In genomic region chr20:45218636-45219035, GRCh38 we compare ENCODE assay signal across 36 cellular contexts. TPM values are rescaled to one million over a fixed set of nuclear protein-coding genes. Genes with fewer than 3 reads are reported as not detected.
"Had no signal": no experiment of that assay in that cellular context is flagged by ENCODE, and none has a peak within 500 bp of the region (broad histone marks: within the 10 kb centered on the region; RNA-seq: fewer than 3 reads in every experiment).

No MANE protein-coding gene starts in this region.

- H3K27ac Mint-ChIP-seq: naive thymus-derived CD4-positive, alpha-beta T cell; natural killer cell; nephron; neural progenitor cell; progenitor cell of endocrine pancreas; stimulated activated naive B cell treated with anti-CD40 and anti-IgM and Interleukin-4, amounts not matched to agents 10 μg/mL and 1 μg/mL and 100 μg/mL, for 72 hours; stimulated activated naive CD8-positive, alpha-beta T cell treated with anti-CD3 and anti-CD28 coated beads, Interleukin-15, Interleukin-2, amounts not matched to agents 100 ng/mL and 50 ng/mL, for 24 hours; type B pancreatic cell had no signal

- H3K4me1 ChIP-seq: neural progenitor cell, parathyroid adenoma, psoas muscle, spleen, thyroid gland, tibial nerve, upper lobe of right lung, vagina had no signal

- ATAC-seq: naive thymus-derived CD4-positive, alpha-beta T cell; natural killer cell; psoas muscle; right cardiac atrium; sciatic nerve; stimulated activated naive B cell treated with anti-CD40 and anti-IgM and Interleukin-4, amounts not matched to agents 10 μg/mL and 1 μg/mL and 100 μg/mL, for 72 hours; upper lobe of right lung had no signal

- H2AFZ ChIP-seq: neural progenitor cell, parathyroid adenoma had no signal

- H3K4me3 Mint-ChIP-seq: naive thymus-derived CD4-positive, alpha-beta T cell; natural killer cell; nephron; neural progenitor cell; stimulated activated naive B cell treated with anti-CD40 and anti-IgM and Interleukin-4, amounts not matched to agents 10 μg/mL and 1 μg/mL and 100 μg/mL, for 72 hours; stimulated activated naive CD8-positive, alpha-beta T cell treated with anti-CD3 and anti-CD28 coated beads, Interleukin-15, Interleukin-2, amounts not matched to agents 100 ng/mL and 50 ng/mL, for 24 hours; type B pancreatic cell had no signal

- H3K36me3 ChIP-seq: neural progenitor cell, ovary, spleen, stomach, thoracic aorta, thyroid gland, tibial nerve, upper lobe of right lung, vagina had no signal

- H3K36me3 Mint-ChIP-seq: naive thymus-derived CD4-positive, alpha-beta T cell; natural killer cell; neural progenitor cell; stimulated activated naive B cell treated with anti-CD40 and anti-IgM and Interleukin-4, amounts not matched to agents 10 μg/mL and 1 μg/mL and 100 μg/mL, for 72 hours; type B pancreatic cell had no signal

- H3K9me3 Mint-ChIP-seq: natural killer cell; nephron; neural progenitor cell; stimulated activated naive CD8-positive, alpha-beta T cell treated with anti-CD3 and anti-CD28 coated beads, Interleukin-15, Interleukin-2, amounts not matched to agents 100 ng/mL and 50 ng/mL, for 24 hours; type B pancreatic cell had no signal

- H3K27me3 ChIP-seq: ovary, thyroid gland, tibial nerve, vagina had no signal

- H3K27ac ChIP-seq: neural progenitor cell, ovary, parathyroid adenoma, psoas muscle, skin epidermis, spleen, stomach, thoracic aorta, thyroid gland, tibial nerve, upper lobe of right lung, vagina had no signal

- H3K4me1 Mint-ChIP-seq: naive thymus-derived CD4-positive, alpha-beta T cell; natural killer cell; nephron; neural progenitor cell had no signal

- H3K9me3 ChIP-seq: ovary, psoas muscle, spleen, stomach, thoracic aorta, thyroid gland, tibial nerve, upper lobe of right lung, vagina had no signal

- H3K9ac ChIP-seq: neural progenitor cell, parathyroid adenoma had no signal

- H3K4me3 ChIP-seq: neural progenitor cell, ovary, psoas muscle, skin epidermis, smooth muscle cell, spleen, stomach, thoracic aorta, thyroid gland, tibial nerve, upper lobe of right lung, vagina had no signal

- H3K79me2 ChIP-seq: parathyroid adenoma had no signal

- H3K4me2 ChIP-seq: neural progenitor cell, smooth muscle cell had no signal

- DNase-seq: naive thymus-derived CD4-positive, alpha-beta T cell; natural killer cell; occipital lobe; ovary; posterior cingulate gyrus; psoas muscle; right cardiac atrium; spleen; stimulated activated CD4-positive, alpha-beta T cell treated with anti-CD3 and anti-CD28 coated beads, Interleukin-12 subunit alpha, Interleukin-12 subunit beta, amount 100 ng/mL, for 4 hours; stimulated activated CD4-positive, alpha-beta T cell treated with anti-CD3 and anti-CD28 coated beads, Interleukin-1b, Interleukin-23, amount 100 ng/mL, for 48 hours; stimulated activated CD4-positive, alpha-beta T cell treated with anti-CD3 and anti-CD28 coated beads, Interleukin-4, amount 100 ng/mL, for 1 hour; stimulated activated CD4-positive, alpha-beta T cell treated with anti-CD3 and anti-CD28 coated beads, Interleukin-4, amount 100 ng/mL, for 4 hours; stimulated activated CD8-positive, alpha-beta memory T cell treated with anti-CD3 and anti-CD28 coated beads, Interleukin-4, amount 100 ng/mL, for 48 hours; stimulated activated naive B cell treated with anti-CD40 and anti-IgM and Interleukin-4, amounts not matched to agents 10 μg/mL and 1 μg/mL and 100 μg/mL, for 72 hours; stimulated activated naive CD4-positive, alpha-beta T cell treated with Interleukin-2 at 50 U/mL for 16 hours; stomach; thyroid gland; upper lobe of right lung had no signal

RNA-seq across cellular contexts. Expression of gene SEMG2, which starts 2.5 kb away (rescaled TPM):
- total RNA-seq: naive thymus-derived CD4-positive, alpha-beta T cell; natural killer cell; occipital lobe; osteoblast; ovary; progenitor cell of endocrine pancreas; psoas muscle; renal cortical epithelial cell; right cardiac atrium; sciatic nerve; smooth muscle cell; spleen; stomach; subcutaneous adipose tissue; temporal lobe; thoracic aorta; thyroid gland; tibial nerve; upper lobe of right lung; urinary bladder; vagina had no signal
- polyA plus RNA-seq: naive thymus-derived CD4-positive, alpha-beta T cell; neural cell; ovary; psoas muscle; right cardiac atrium; smooth muscle cell; spleen; stomach; urinary bladder had no signal

RNA-seq across cellular contexts. Expression of gene SEMG1, which starts 11.8 kb away (rescaled TPM):
- total RNA-seq: naive thymus-derived CD4-positive, alpha-beta T cell; natural killer cell; occipital lobe; osteoblast; ovary; progenitor cell of endocrine pancreas; psoas muscle; renal cortical epithelial cell; right cardiac atrium; sciatic nerve; smooth muscle cell; stomach; subcutaneous adipose tissue; temporal lobe; thoracic aorta; thyroid gland; tibial nerve; upper lobe of right lung; urinary bladder; vagina had no signal
- polyA plus RNA-seq: naive thymus-derived CD4-positive, alpha-beta T cell; neural cell; ovary; psoas muscle; right cardiac atrium; smooth muscle cell; spleen; stomach; urinary bladder had no signal

RNA-seq across cellular contexts. Expression of gene SLPI, which starts 35.7 kb away (rescaled TPM):
- total RNA-seq: occipital lobe, progenitor cell of endocrine pancreas, temporal lobe had no signal
- polyA plus RNA-seq: naive thymus-derived CD4-positive, alpha-beta T cell; neural cell had no signal

RNA-seq across cellular contexts. Expression of gene PI3, which starts 43.9 kb away (rescaled TPM):
- total RNA-seq: naive thymus-derived CD4-positive, alpha-beta T cell; occipital lobe; osteoblast; progenitor cell of endocrine pancreas; right cardiac atrium; smooth muscle cell; subcutaneous adipose tissue; temporal lobe; thoracic aorta; thyroid gland; tibial nerve; urinary bladder had no signal
- polyA plus RNA-seq: naive thymus-derived CD4-positive, alpha-beta T cell; right cardiac atrium; smooth muscle cell; urinary bladder had no signal
